Comparison of ENCODE assay signal across 1 cellular context in genomic region chr2:85770369-85770768, GRCh38.
TF ChIP-seq lines count a peak whose summit lies in the region.

No MANE protein-coding gene starts in this region.

TF ChIP-seq in H1, 55 proteins besides CTCF, POLR2A, EP300 and RAD21:
- TF ChIP-seq SIRT6 (IDR thresholded peaks at IDR 0.05; ENCODE audit: low read length) (no peak), CTBP2 (IDR thresholded peaks at IDR 0.05; ENCODE audit: borderline replicate concordance, insufficient read depth, insufficient read length, low read length) (no peak), CBX5 (IDR thresholded peaks at IDR 0.05; ENCODE audit: low read depth, low read length) (no peak)
